31 cellular contexts compared by ENCODE assay signal in genomic region chr11:20632169-20632532, GRCh38. TPM values are rescaled to one million over a fixed set of nuclear protein-coding genes. Genes with fewer than 3 reads are reported as not detected.
"Had no signal": no experiment of that assay in that cellular context is flagged by ENCODE, and none has a peak within 500 bp of the region (broad histone marks: within the 10 kb centered on the region; RNA-seq: fewer than 3 reads in every experiment).

No MANE protein-coding gene starts in this region.

- H3K4me3 ChIP-seq: stomach, suprapubic skin, testis, thoracic aorta, thyroid gland, tibial artery, tibial nerve, transverse colon, upper lobe of left lung, upper lobe of right lung, uterus, vagina had no signal

- H3K9me3 ChIP-seq: suprapubic skin, testis, thoracic aorta, thyroid gland, transverse colon, upper lobe of right lung, uterus, vagina had no signal

- H3K4me1 ChIP-seq: stomach, suprapubic skin, testis, thyroid gland, tibial artery, tibial nerve, transverse colon, upper lobe of left lung, upper lobe of right lung, uterus, vagina had no signal

- DNase-seq: stimulated activated CD4-positive, alpha-beta T cell treated with anti-CD3 and anti-CD28 coated beads, Interleukin-2, amount 100 ng/mL, for 48 hours; stimulated activated CD4-positive, alpha-beta T cell treated with anti-CD3 and anti-CD28 coated beads, Interleukin-4, amount 100 ng/mL, for 1 hour; stimulated activated CD4-positive, alpha-beta T cell treated with anti-CD3 and anti-CD28 coated beads, Interleukin-4, amount 100 ng/mL, for 24 hours; stimulated activated CD4-positive, alpha-beta T cell treated with anti-CD3 and anti-CD28 coated beads, Interleukin-4, amount 100 ng/mL, for 4 hours; stimulated activated CD8-positive, alpha-beta memory T cell treated with anti-CD3 and anti-CD28 coated beads, Interleukin-4, amount 100 ng/mL, for 48 hours; stimulated activated naive B cell treated with anti-CD40 and anti-IgM and Interleukin-4, amounts not matched to agents 10 μg/mL and 1 μg/mL and 100 μg/mL, for 72 hours; stimulated activated naive CD4-positive, alpha-beta T cell; stimulated activated naive CD4-positive, alpha-beta T cell treated with Interleukin-2 at 50 U/mL for 16 hours; stimulated activated naive CD8-positive, alpha-beta T cell treated with anti-CD3 and anti-CD28 coated beads, Interleukin-15, amount 100 ng/mL, for 72 hours; stimulated activated naive CD8-positive, alpha-beta T cell treated with anti-CD3 and anti-CD28 coated beads, Interleukin-15, Interleukin-2, amounts not matched to agents 100 U/mL and 50 U/mL, for 24 hours; stomach; substantia nigra; testis; thyroid gland; tibial artery; transverse colon; trophoblast cell; upper lobe of left lung; upper lobe of right lung; uterus had no signal

- H3K4me3 Mint-ChIP-seq: stimulated activated effector memory CD8-positive, alpha-beta T cell treated with anti-CD3 and anti-CD28 coated beads, Interleukin-12 subunit alpha, Interleukin-12 subunit beta, amount 100 ng/mL, for 72 hours; stimulated activated memory B cell treated with anti-CD40 and anti-IgM and Interleukin-4, amounts not matched to agents 10 μg/mL and 1 μg/mL and 100 μg/mL, for 72 hours; stimulated activated naive B cell treated with anti-CD40 and anti-IgM and Interleukin-4, amounts not matched to agents 10 μg/mL and 1 μg/mL and 100 μg/mL, for 72 hours; stimulated activated naive CD8-positive, alpha-beta T cell treated with anti-CD3 and anti-CD28 coated beads, Interleukin-15, amount 100 ng/mL, for 72 hours; stimulated activated naive CD8-positive, alpha-beta T cell treated with anti-CD3 and anti-CD28 coated beads, Interleukin-15, Interleukin-2, amounts not matched to agents 100 ng/mL and 50 ng/mL, for 24 hours; type B pancreatic cell had no signal

- ATAC-seq: stimulated activated effector memory CD8-positive, alpha-beta T cell treated with anti-CD3 and anti-CD28 coated beads, Interleukin-12 subunit alpha, Interleukin-12 subunit beta, amount 100 ng/mL, for 72 hours; stimulated activated memory B cell treated with anti-CD40 and anti-IgM and Interleukin-4, amounts not matched to agents 10 μg/mL and 1 μg/mL and 100 μg/mL, for 72 hours; stimulated activated naive B cell treated with anti-CD40 and anti-IgM and Interleukin-4, amounts not matched to agents 10 μg/mL and 1 μg/mL and 100 μg/mL, for 72 hours; stimulated activated naive CD8-positive, alpha-beta T cell treated with anti-CD3 and anti-CD28 coated beads, Interleukin-15, amount 100 ng/mL, for 72 hours; stimulated activated naive CD8-positive, alpha-beta T cell treated with anti-CD3 and anti-CD28 coated beads, Interleukin-15, Interleukin-2, amounts not matched to agents 100 U/mL and 50 U/mL, for 24 hours; upper lobe of right lung had no signal

- H3K27ac Mint-ChIP-seq: stimulated activated effector memory CD8-positive, alpha-beta T cell treated with anti-CD3 and anti-CD28 coated beads, Interleukin-12 subunit alpha, Interleukin-12 subunit beta, amount 100 ng/mL, for 72 hours; stimulated activated memory B cell treated with anti-CD40 and anti-IgM and Interleukin-4, amounts not matched to agents 10 μg/mL and 1 μg/mL and 100 μg/mL, for 72 hours; stimulated activated naive B cell treated with anti-CD40 and anti-IgM and Interleukin-4, amounts not matched to agents 10 μg/mL and 1 μg/mL and 100 μg/mL, for 72 hours; stimulated activated naive CD8-positive, alpha-beta T cell treated with anti-CD3 and anti-CD28 coated beads, Interleukin-15, amount 100 ng/mL, for 72 hours; stimulated activated naive CD8-positive, alpha-beta T cell treated with anti-CD3 and anti-CD28 coated beads, Interleukin-15, Interleukin-2, amounts not matched to agents 100 ng/mL and 50 ng/mL, for 24 hours; type B pancreatic cell had no signal

- H3K27me3 ChIP-seq: stomach, suprapubic skin, testis, thyroid gland, tibial artery, tibial nerve, transverse colon, upper lobe of left lung, uterus, vagina had no signal

- H3K27ac ChIP-seq: stomach, suprapubic skin, testis, thoracic aorta, thyroid gland, tibial artery, tibial nerve, transverse colon, upper lobe of left lung, upper lobe of right lung, uterus, vagina had no signal

- H3K36me3 ChIP-seq: stomach, suprapubic skin, thoracic aorta, thyroid gland, tibial artery, tibial nerve, transverse colon, upper lobe of left lung, upper lobe of right lung, uterus, vagina had no signal

- H3K4me1 Mint-ChIP-seq: stimulated activated effector memory CD8-positive, alpha-beta T cell treated with anti-CD3 and anti-CD28 coated beads, Interleukin-12 subunit alpha, Interleukin-12 subunit beta, amount 100 ng/mL, for 72 hours; stimulated activated memory B cell treated with anti-CD40 and anti-IgM and Interleukin-4, amounts not matched to agents 10 μg/mL and 1 μg/mL and 100 μg/mL, for 72 hours; stimulated activated naive B cell treated with anti-CD40 and anti-IgM and Interleukin-4, amounts not matched to agents 10 μg/mL and 1 μg/mL and 100 μg/mL, for 72 hours; stimulated activated naive CD8-positive, alpha-beta T cell treated with anti-CD3 and anti-CD28 coated beads, Interleukin-15, amount 100 ng/mL, for 72 hours had no signal

- H3K9me3 Mint-ChIP-seq: stimulated activated effector memory CD8-positive, alpha-beta T cell treated with anti-CD3 and anti-CD28 coated beads, Interleukin-12 subunit alpha, Interleukin-12 subunit beta, amount 100 ng/mL, for 72 hours; stimulated activated memory B cell treated with anti-CD40 and anti-IgM and Interleukin-4, amounts not matched to agents 10 μg/mL and 1 μg/mL and 100 μg/mL, for 72 hours; stimulated activated naive CD8-positive, alpha-beta T cell treated with anti-CD3 and anti-CD28 coated beads, Interleukin-15, amount 100 ng/mL, for 72 hours; stimulated activated naive CD8-positive, alpha-beta T cell treated with anti-CD3 and anti-CD28 coated beads, Interleukin-15, Interleukin-2, amounts not matched to agents 100 ng/mL and 50 ng/mL, for 24 hours; type B pancreatic cell had no signal

- H3K36me3 Mint-ChIP-seq: stimulated activated effector memory CD8-positive, alpha-beta T cell treated with anti-CD3 and anti-CD28 coated beads, Interleukin-12 subunit alpha, Interleukin-12 subunit beta, amount 100 ng/mL, for 72 hours; stimulated activated memory B cell treated with anti-CD40 and anti-IgM and Interleukin-4, amounts not matched to agents 10 μg/mL and 1 μg/mL and 100 μg/mL, for 72 hours; stimulated activated naive B cell treated with anti-CD40 and anti-IgM and Interleukin-4, amounts not matched to agents 10 μg/mL and 1 μg/mL and 100 μg/mL, for 72 hours; type B pancreatic cell had no signal

RNA-seq across cellular contexts. Expression of gene SLC6A5, which starts 32.7 kb away (rescaled TPM):
- total RNA-seq: stomach, subcutaneous adipose tissue, suprapubic skin, thoracic aorta, thyroid gland, tibial nerve, transverse colon, upper lobe of left lung, upper lobe of right lung, ureter, urinary bladder, uterus, vagina had no signal
- polyA plus RNA-seq: stomach, urinary bladder had no signal

RNA-seq across cellular contexts. Expression of gene NELL1, which starts 37.2 kb away (rescaled TPM):
- total RNA-seq: subcutaneous adipose tissue, thyroid gland, tibial nerve, upper lobe of right lung, ureter had no signal
